ENCODE assay signal across 18 cellular contexts in the genomic region with DNA sequence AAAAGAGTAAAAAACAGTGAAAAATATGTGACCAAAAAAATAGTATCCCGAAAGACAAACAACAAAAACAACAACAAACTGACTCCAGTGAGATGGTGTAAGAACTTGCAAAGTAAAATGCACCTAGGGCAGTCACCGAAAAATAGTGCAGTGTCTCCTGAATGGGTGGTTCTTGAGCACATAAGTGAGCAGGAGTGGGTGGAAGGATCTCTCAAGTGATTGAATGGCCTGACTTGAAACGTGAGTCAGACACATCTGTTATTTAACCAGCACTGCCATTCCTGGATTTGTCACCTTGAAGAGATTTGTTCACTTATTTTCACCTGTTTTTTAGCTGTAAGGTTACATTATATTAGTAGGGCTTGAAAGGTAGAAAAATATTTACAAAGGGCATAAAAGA. TPM values are rescaled to one million over a fixed set of nuclear protein-coding genes. Genes with fewer than 3 reads are reported as not detected.
DNase-seq lines count a peak whose midpoint lies in the region; TF ChIP-seq lines count a peak whose summit lies in the region.
"Had no signal": no experiment of that assay in that cellular context is flagged by ENCODE, and none has a peak within 500 bp of the region (broad histone marks: within the 10 kb centered on the region; RNA-seq: fewer than 3 reads in every experiment).

No MANE protein-coding gene starts in this region.

- no peak overlapping the region for H2BK20ac ChIP-seq in H9 (ENCODE audit: low read depth, low read length, poor library complexity, severe bottlenecking)

- peak overlapping the region in 1 of 3 experiments; percentile 82; a peak in 2 of 7 replicates for H3K27ac Mint-ChIP-seq in H9
- H3K27ac Mint-ChIP-seq in endodermal cell, result peak overlapping the region; percentile 55
- H3K27ac Mint-ChIP-seq in neural crest cell (ENCODE audit: unreplicated experiment), result no peak overlapping the region
- no peak overlapping the region for H3K27ac Mint-ChIP-seq in activated naive CD4-positive, alpha-beta T cell treated with anti-CD3 and anti-CD28 coated beads for 36 hours
- H3K27ac Mint-ChIP-seq: CD14-positive monocyte had no signal

- H3K79me1 ChIP-seq in H9 (ENCODE audit: insufficient read depth, low read depth, low read length, poor library complexity, severe bottlenecking), result peaks cover 11% of the 10 kb centered on the region

- H3K4me3 ChIP-seq in BLaER1 treated with 17β-estradiol and CSF1 and Interleukin-3, amounts not matched to agents 10 nM and 100 nM, result peak overlapping the region in 8 of 10 experiments; percentile 89 to 100 (median 94); a peak in 9 of 20 replicates
- H3K4me3 ChIP-seq in endodermal cell (ENCODE audit: low read length), result no peak overlapping the region
- H3K4me3 ChIP-seq in WERI-Rb-1 (ENCODE audit: low read depth, low read length), result no peak overlapping the region
- H3K4me3 ChIP-seq: A549 had no signal

- peaks cover 66 to 74% (median 73%) of the 10 kb centered on the region in 11 experiments for H3K36me3 ChIP-seq in BLaER1 treated with 17β-estradiol and CSF1 and Interleukin-3, amounts not matched to agents 10 nM and 100 nM
- peaks cover 67% of the 10 kb centered on the region for H3K36me3 ChIP-seq in endodermal cell (ENCODE audit: control insufficient read depth, insufficient read depth, low read length)
- H3K36me3 ChIP-seq in WERI-Rb-1, result peaks cover 56% of the 10 kb centered on the region

- H2BK12ac ChIP-seq in H9 (ENCODE audit: insufficient read length, low read depth, low read length), result no peak overlapping the region

- TF ChIP-seq CTCF in H9 (conservative IDR thresholded peaks at IDR 0.05) (no peak), endodermal cell (conservative IDR thresholded peaks at IDR 0.05) (no peak), neural crest cell (conservative IDR thresholded peaks at IDR 0.05) (no peak), WERI-Rb-1 (IDR thresholded peaks at IDR 0.05; ENCODE audit: low read depth, low read length) (no peak)

- H3K9me3 Mint-ChIP-seq in H9, result peaks cover 0 to 33% of the 10 kb centered on the region in 2 experiments; a peak in 3 of 5 replicates
- H3K9me3 Mint-ChIP-seq in endodermal cell, result peaks cover 4% of the 10 kb centered on the region
- H3K9me3 Mint-ChIP-seq in neural crest cell, result peaks cover 19% of the 10 kb centered on the region
- H3K9me3 Mint-ChIP-seq in activated naive CD4-positive, alpha-beta T cell treated with anti-CD3 and anti-CD28 coated beads for 36 hours, result peaks cover 6% of the 10 kb centered on the region

- no peak overlapping the region for H4K8ac ChIP-seq in H9 (replicated peaks; ENCODE audit: insufficient read length, low read depth, low read length)

- H2AFZ ChIP-seq in H9 (ENCODE audit: low read length), result no peak overlapping the region

- no peak overlapping the region for H2AK5ac ChIP-seq in H9 (ENCODE audit: insufficient read length, low read length)

- no peak overlapping the region for H3K23ac ChIP-seq in H9 (ENCODE audit: insufficient read length, low read depth, low read length)

- no peak overlapping the region for H3K18ac ChIP-seq in H9 (ENCODE audit: insufficient read length, low read depth, low read length)

- peaks cover 65 to 74% (median 70%) of the 10 kb centered on the region in 3 experiments for H3K36me3 Mint-ChIP-seq in H9 (ENCODE audit: insufficient read depth in 1 of 3, low read depth in 3 of 3)
- H3K36me3 Mint-ChIP-seq in endodermal cell (ENCODE audit: low read depth), result peaks cover 62% of the 10 kb centered on the region
- H3K36me3 Mint-ChIP-seq in neural crest cell (ENCODE audit: low read depth), result peaks cover 73% of the 10 kb centered on the region
- H3K36me3 Mint-ChIP-seq in activated naive CD4-positive, alpha-beta T cell treated with anti-CD3 and anti-CD28 coated beads for 36 hours (ENCODE audit: low read depth), result peaks cover 55% of the 10 kb centered on the region

- no peak overlapping the region for H2BK5ac ChIP-seq in H9 (ENCODE audit: insufficient read length, low read length)

- no peak overlapping the region for H3K4me2 ChIP-seq in BLaER1 treated with 17β-estradiol and CSF1 and Interleukin-3, amounts not matched to agents 10 nM and 100 nM
- no peak overlapping the region for H3K4me2 ChIP-seq in H9 (ENCODE audit: insufficient read depth, insufficient read length, low read length)
- H3K4me2 ChIP-seq: A549 had no signal

- H4K91ac ChIP-seq in H9 (ENCODE audit: insufficient read length, low read depth, low read length), result no peak overlapping the region

- H4K20me1 ChIP-seq in BLaER1 treated with 17β-estradiol and CSF1 and Interleukin-3, amounts not matched to agents 10 nM and 100 nM, result no peaks in the 10 kb centered on the region; a peak in 1 of 22 replicates
- no peaks in the 10 kb centered on the region for H4K20me1 ChIP-seq in H9 (ENCODE audit: control insufficient read depth, insufficient read depth, insufficient read length)

- no peak overlapping the region for H3K9ac ChIP-seq in BLaER1 treated with 17β-estradiol and CSF1 and Interleukin-3, amounts not matched to agents 10 nM and 100 nM
- H3K9ac ChIP-seq in H9 (ENCODE audit: extremely low read depth, insufficient read length, low read length) (peak overlapping the region; percentile 31), endodermal cell (ENCODE audit: extremely low read depth, low read length, poor library complexity, severe bottlenecking) (no peak overlapping the region)

- no peak for DNase-seq in H9
- DNase-seq in endodermal cell, result no peak
- no peak for DNase-seq in neural crest cell (ENCODE audit: low read depth, low spot score)
- DNase-seq in WERI-Rb-1, result no peak
- DNase-seq in activated naive CD4-positive, alpha-beta T cell treated with anti-CD3 and anti-CD28 coated beads for 36 hours, result no peak
- no peak for DNase-seq in NCI-H187 (lab: John Stamatoyannopoulos, UW)
- DNase-seq in activated CD8-positive, alpha-beta memory T cell treated with anti-CD3 and anti-CD28 coated beads, Interleukin-2, amount 50 U/mL, for 4 hours, result no peak
- DNase-seq: DMS53, GOT3, KG1, NCI-H1048, NCI-H146, NCI-H2081 treated with DMSO at 0.1 percent for 48 hours, NCI-H524, SHP77 treated with DMSO at 0.1 percent for 48 hours had no signal

- no peak overlapping the region for H3K56ac ChIP-seq in H9 (ENCODE audit: insufficient read length, low read depth, low read length)

- H3T11ph ChIP-seq in H9 (ENCODE audit: low read length), result no peak overlapping the region

- H2BK120ac ChIP-seq in H9 (ENCODE audit: low read depth, low read length, poor library complexity, severe bottlenecking), result no peak overlapping the region

- H3K4me3 Mint-ChIP-seq in H9 (no peak overlapping the region; a peak in 1 of 5 replicates), endodermal cell (no peak overlapping the region), neural crest cell (peak overlapping the region; percentile 76)
- no peak overlapping the region for H3K4me3 Mint-ChIP-seq in activated naive CD4-positive, alpha-beta T cell treated with anti-CD3 and anti-CD28 coated beads for 36 hours
- H3K4me3 Mint-ChIP-seq: CD14-positive monocyte had no signal

- peaks cover 71 to 85% (median 82%) of the 10 kb centered on the region in 11 experiments for H3K9me3 ChIP-seq in BLaER1 treated with 17β-estradiol and CSF1 and Interleukin-3, amounts not matched to agents 10 nM and 100 nM (replicated peaks in 1 of 11)
- H3K9me3 ChIP-seq in H9 (ENCODE audit: control insufficient read depth, low read depth, low read length), result no peaks in the 10 kb centered on the region
- H3K9me3 ChIP-seq in endodermal cell (ENCODE audit: control insufficient read depth, low read length), result peaks cover 56% of the 10 kb centered on the region
- no peaks in the 10 kb centered on the region for H3K9me3 ChIP-seq in WERI-Rb-1 (ENCODE audit: severe bottlenecking)

- H3K4me1 Mint-ChIP-seq in H9 (peaks cover 16 to 18% of the 10 kb centered on the region in 2 experiments), endodermal cell (peaks cover 5% of the 10 kb centered on the region), neural crest cell (peaks cover 11% of the 10 kb centered on the region)
- peaks cover 8% of the 10 kb centered on the region for H3K4me1 Mint-ChIP-seq in activated naive CD4-positive, alpha-beta T cell treated with anti-CD3 and anti-CD28 coated beads for 36 hours (ENCODE audit: low read depth)

- no peak overlapping the region for H3K14ac ChIP-seq in H9 (ENCODE audit: insufficient read depth, low read length)

- WGBS in H9 (ENCODE audit: extremely low coverage, insufficient read length, low lambda C conversion rate), result no CpG with 5 or more reads among the region's 3 CpGs
- WGBS in endodermal cell (ENCODE audit: insufficient coverage in 1 of 2, insufficient read length in 1 of 2), 2 experiments, result 90 to 98% methylated on average over 1 to 3 of the region's 3 CpGs

- H3K4me1 ChIP-seq in BLaER1 treated with 17β-estradiol and CSF1 and Interleukin-3, amounts not matched to agents 10 nM and 100 nM, result peaks cover 0 to 11% (median 5%) of the 10 kb centered on the region in 10 experiments; a peak in 10 of 20 replicates
- H3K4me1 ChIP-seq in H9 (ENCODE audit: insufficient read depth, low read length) (no peaks in the 10 kb centered on the region), endodermal cell (ENCODE audit: control insufficient read depth, insufficient read depth, low read length) (no peaks in the 10 kb centered on the region)
- H3K4me1 ChIP-seq: A549 had no signal

- CTCF ChIA-PET in activated naive CD4-positive, alpha-beta T cell treated with anti-CD3 and anti-CD28 coated beads for 36 hours (lab: Charles Lee), result no interaction called here

- H2BK15ac ChIP-seq in H9 (ENCODE audit: low read depth, low read length), result no peak overlapping the region

- no peaks in the 10 kb centered on the region; the same call in 1 of the 2 replicates for H3K27me3 Mint-ChIP-seq in H9 (ENCODE audit: low read depth)
- no peaks in the 10 kb centered on the region for H3K27me3 Mint-ChIP-seq in endodermal cell (ENCODE audit: insufficient read depth)
- H3K27me3 Mint-ChIP-seq in neural crest cell (ENCODE audit: low read depth), result peaks cover 4% of the 10 kb centered on the region
- no peaks in the 10 kb centered on the region for H3K27me3 Mint-ChIP-seq in activated naive CD4-positive, alpha-beta T cell treated with anti-CD3 and anti-CD28 coated beads for 36 hours (ENCODE audit: low read depth)

- H3K27me3 ChIP-seq in BLaER1 treated with 17β-estradiol and CSF1 and Interleukin-3, amounts not matched to agents 10 nM and 100 nM, result no peaks in the 10 kb centered on the region; a peak in 2 of 22 replicates
- no peaks in the 10 kb centered on the region for H3K27me3 ChIP-seq in H9 (ENCODE audit: insufficient read depth, low read length)
- no peaks in the 10 kb centered on the region for H3K27me3 ChIP-seq in endodermal cell (ENCODE audit: control insufficient read depth, insufficient read depth, low read length, poor library complexity, severe bottlenecking)
- H3K27me3 ChIP-seq in WERI-Rb-1 (ENCODE audit: insufficient read depth, low read depth, severe bottlenecking), result no peaks in the 10 kb centered on the region

- no peak overlapping the region for H3K4ac ChIP-seq in H9 (ENCODE audit: low read depth, low read length)

- H3K79me2 ChIP-seq in H9 (ENCODE audit: insufficient read depth, low read length), result peaks cover 19% of the 10 kb centered on the region; the same call in 1 of the 2 replicates

- no peak overlapping the region for H3K27ac ChIP-seq in BLaER1 treated with 17β-estradiol and CSF1 and Interleukin-3, amounts not matched to agents 10 nM and 100 nM
- no peak overlapping the region for H3K27ac ChIP-seq in H9 (ENCODE audit: insufficient read length, low read depth, low read length)
- H3K27ac ChIP-seq in endodermal cell (ENCODE audit: low read depth, low read length), result no peak overlapping the region
- H3K27ac ChIP-seq in WERI-Rb-1, result no peak overlapping the region
- H3K27ac ChIP-seq: A549 had no signal

- no peaks in the 10 kb centered on the region for H3K23me2 ChIP-seq in H9 (ENCODE audit: insufficient read length, low read depth, low read length, poor library complexity, severe bottlenecking)

- intact Hi-C loops in activated naive CD4-positive, alpha-beta T cell treated with anti-CD3 and anti-CD28 coated beads for 36 hours (cut with micrococcal nuclease), result no loop called here

- no peak overlapping the region for H4K5ac ChIP-seq in H9 (ENCODE audit: insufficient read length, low read depth, low read length)

RNA-seq across cellular contexts. Expression of a gene that starts 3.5 kb away (rescaled TPM):
- total RNA-seq in H9 (2021), result 63.2 and 63.3 TPM in 2 replicates
- total RNA-seq in endodermal cell, result 10 to 100 TPM; 44.9 to 62.4 TPM
- polyA plus RNA-seq in endodermal cell (2013, experiment 1 of 2), result 85.4 TPM
- polyA plus RNA-seq in endodermal cell (2013, experiment 2 of 2), result 72.3 TPM
- 71.1 and 71.4 TPM in 2 replicates for total RNA-seq in neural crest cell
- total RNA-seq in activated naive CD4-positive, alpha-beta T cell treated with anti-CD3 and anti-CD28 coated beads for 36 hours, result 10 to 100 TPM; 16.6 to 17.1 TPM

RNA-seq across cellular contexts. Expression of a gene that starts 33.1 kb away (rescaled TPM):
- 34.2 and 34.4 TPM in 2 replicates for total RNA-seq in H9 (2021)
- 10 to 100 TPM; 30.7 to 30.8 TPM for total RNA-seq in endodermal cell
- 22.1 TPM for polyA plus RNA-seq in endodermal cell (2013, experiment 1 of 2)
- 24.5 TPM for polyA plus RNA-seq in endodermal cell (2013, experiment 2 of 2)
- total RNA-seq in neural crest cell, result 22.2 and 24.6 TPM in 2 replicates
- total RNA-seq in activated naive CD4-positive, alpha-beta T cell treated with anti-CD3 and anti-CD28 coated beads for 36 hours, result 10 to 100 TPM in 1 of 2 experiments, 1 to 10 TPM in 1; 7.8 to 10.9 TPM

RNA-seq across cellular contexts. Expression of a gene that starts 34.6 kb away (rescaled TPM):
- total RNA-seq in H9 (2021) (23.4 and 26.4 TPM in 2 replicates), endodermal cell (10 to 100 TPM; 25.9 to 29.5 TPM), neural crest cell (22.3 and 22.4 TPM in 2 replicates)
- polyA plus RNA-seq in endodermal cell (2013, experiment 1 of 2), result 14.9 TPM
- polyA plus RNA-seq in endodermal cell (2013, experiment 2 of 2), result 13.2 TPM
- total RNA-seq in activated naive CD4-positive, alpha-beta T cell treated with anti-CD3 and anti-CD28 coated beads for 36 hours, result 10 to 100 TPM; 10.3 to 10.9 TPM

Comparison
In these comparisons a context has a peak if more than half of its experiments do, and no peak if none do; other contexts are left out.
1. H3K4me3 ChIP-seq: peak in BLaER1 treated with 17β-estradiol and CSF1 and Interleukin-3, amounts not matched to agents 10 nM and 100 nM (8 of 10); none in endodermal cell (single experiment) and WERI-Rb-1 (single experiment).